Comparison of ENCODE assay signal across 16 cellular contexts in the genomic region with DNA sequence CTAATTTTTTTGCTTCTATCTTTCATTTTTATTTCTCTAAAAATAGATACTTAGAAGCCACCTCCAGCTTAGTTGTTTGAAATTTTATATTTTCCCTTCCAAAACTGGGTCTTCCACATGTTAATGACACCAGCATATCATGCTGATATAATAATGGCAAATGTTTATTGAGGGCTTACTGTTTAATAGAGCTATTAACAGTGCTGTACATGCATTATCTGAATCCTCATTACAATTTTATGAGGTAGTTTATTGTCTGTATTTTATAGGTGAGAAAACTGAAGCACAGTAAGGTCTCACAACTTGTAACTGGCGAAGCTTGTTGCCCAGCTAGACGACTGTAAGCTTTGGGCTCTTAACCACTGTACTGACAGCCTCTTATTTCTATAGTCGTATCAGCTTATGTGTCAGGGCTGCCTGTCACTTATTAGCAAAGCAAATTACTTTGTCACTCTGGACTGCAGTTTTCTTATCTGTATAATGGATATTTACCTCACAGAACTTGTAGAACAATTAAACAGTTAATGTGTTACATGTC. TPM values are rescaled to one million over a fixed set of nuclear protein-coding genes. Genes with fewer than 3 reads are reported as not detected.
A peak's percentile ranks its signal among the peaks of the same experiment; 100 is the strongest.
DNase-seq lines count a peak whose midpoint lies in the region; ATAC-seq and TF ChIP-seq lines count a peak whose summit lies in the region.
"Had no signal": no experiment of that assay in that cellular context is flagged by ENCODE, and none has a peak within 500 bp of the region (broad histone marks: within the 10 kb centered on the region; RNA-seq: fewer than 3 reads in every experiment).

No MANE protein-coding gene starts in this region.

- intact Hi-C loops in left colon (cut with DNase I, micrococcal nuclease), result no loop called here

- ATAC-seq in left colon, result peak; percentile 71
- no peak for ATAC-seq in omental fat pad (ENCODE audit: low FRiP score)
- ATAC-seq: Panc1, T-cell had no signal

- DNase-seq in NCI-H748 (lab: John Stamatoyannopoulos, UW; ENCODE audit: unreplicated experiment) (peak; percentile 5), NCI-H748 treated with DMSO at 0.1 percent for 48 hours (lab: John Stamatoyannopoulos, UW) (no peak), NCI-H146 (lab: John Stamatoyannopoulos, UW) (peak; percentile 47), left colon (no peak), omental fat pad (ENCODE audit: low spot score) (no peak)
- no peak for DNase-seq in NK-92 treated with Interleukin-12 subunit alpha and Interleukin-12 subunit beta, amount 100 ng/mL, for 24 hours (lab: John Stamatoyannopoulos, UW)
- DNase-seq in activated CD4-positive, alpha-beta T cell treated with anti-CD3 and anti-CD28 coated beads, Interleukin-2, amount 50 U/mL, for 48 hours, result no peak
- DNase-seq: CD4-positive, alpha-beta T cell; HCEC 1CT; NCI-H1092; NCI-H1436 treated with DMSO at 0.1 percent for 48 hours; NCI-H446; NCI-H524 treated with DMSO at 0.1 percent for 48 hours; SHP77; T-cell had no signal

- TF ChIP-seq CTCF in omental fat pad (IDR thresholded peaks at IDR 0.05), result no peak

RNA-seq across cellular contexts. Expression of a gene that starts 51.2 kb away (rescaled TPM):
- total RNA-seq in left colon, result 10 to 100 TPM; 40.9 to 46.0 TPM
- total RNA-seq in omental fat pad, result 10 to 100 TPM; 30.6 to 55.2 (median 36.3) TPM

RNA-seq across cellular contexts. Expression of a gene that starts 51.3 kb away (rescaled TPM):
- total RNA-seq in left colon, result 10 to 100 TPM; 34.6 to 37.2 TPM
- total RNA-seq in omental fat pad, result 10 to 100 TPM; 57.9 to 80.5 (median 62.0) TPM

Comparison
In these comparisons a context has a peak if more than half of its experiments do, and no peak if none do; other contexts are left out.
1. DNase-seq: peak in NCI-H748 (single experiment) and NCI-H146 (single experiment); none in NCI-H748 treated with DMSO at 0.1 percent for 48 hours (single experiment), left colon (0 of 2), omental fat pad (single experiment), NK-92 treated with Interleukin-12 subunit alpha and Interleukin-12 subunit beta, amount 100 ng/mL, for 24 hours (single experiment) and activated CD4-positive, alpha-beta T cell treated with anti-CD3 and anti-CD28 coated beads, Interleukin-2, amount 50 U/mL, for 48 hours (0 of 2).